26 cellular contexts compared by ENCODE assay signal in genomic region chr11:45984192-45984591, GRCh38.
A peak's percentile ranks its signal among the peaks of the same experiment; 100 is the strongest.
DNase-seq lines count a peak whose midpoint lies in the region; ATAC-seq and TF ChIP-seq lines count a peak whose summit lies in the region.
"Had no signal": no experiment of that assay in that cellular context is flagged by ENCODE, and none has a peak within 500 bp of the region (broad histone marks: within the 10 kb centered on the region; RNA-seq: fewer than 3 reads in every experiment).

No MANE protein-coding gene starts in this region.

- CTCF ChIA-PET in activated CD4-positive, alpha-beta T cell treated with anti-CD3 and anti-CD28 coated beads for 36 hours (lab: Charles Lee), result interaction anchor here (1.0 to 2.6 kb wide), 7 partner anchors 9 to 112 kb away, joined by 3 to 22 read pairs (median 7); no protein-coding TSS in a partner anchor

- H3K4me1 Mint-ChIP-seq in activated CD4-positive, alpha-beta T cell treated with anti-CD3 and anti-CD28 coated beads for 36 hours, result peaks cover 30% of the 10 kb centered on the region
- peaks cover 17% of the 10 kb centered on the region for H3K4me1 Mint-ChIP-seq in activated CD4-positive, alpha-beta T cell treated with anti-CD3 and anti-CD28 coated beads, Interleukin-2, amount 10 ng/mL, durations not matched to agents 24 days and 14 days
- H3K4me1 Mint-ChIP-seq in progenitor cell of endocrine pancreas (ENCODE audit: low read depth), result peaks cover 24% of the 10 kb centered on the region

- peaks cover 8% of the 10 kb centered on the region for H3K4me1 ChIP-seq in endocrine pancreas (ENCODE audit: control insufficient read depth, insufficient read depth, low read length)

- no peak overlapping the region for H3K4me3 Mint-ChIP-seq in activated CD4-positive, alpha-beta T cell treated with anti-CD3 and anti-CD28 coated beads for 36 hours
- no peak overlapping the region for H3K4me3 Mint-ChIP-seq in activated CD4-positive, alpha-beta T cell treated with anti-CD3 and anti-CD28 coated beads, Interleukin-2, amount 10 ng/mL, durations not matched to agents 24 days and 14 days
- H3K4me3 Mint-ChIP-seq in progenitor cell of endocrine pancreas (ENCODE audit: low read depth), result no peak overlapping the region
- H3K4me3 Mint-ChIP-seq: activated B cell treated with CpG ODN at 0.5 μM for 24 hours; B cell; CD8-positive, alpha-beta memory T cell; dendritic cell treated with granulocyte-macrophage colony-stimulating factor and Interleukin-4, amounts not matched to agents 40 ng/mL and 50 ng/mL, for 4 days; stimulated activated effector memory CD8-positive, alpha-beta T cell treated with anti-CD3 and anti-CD28 coated beads, Interleukin-12 subunit alpha, Interleukin-12 subunit beta, amount 100 ng/mL, for 72 hours had no signal

- peak overlapping the region; percentile 40 for H3K4me3 ChIP-seq in endocrine pancreas (ENCODE audit: control insufficient read depth, insufficient read depth, low read length)
- H3K4me3 ChIP-seq: K562 had no signal

- H3K9me3 ChIP-seq in endocrine pancreas (ENCODE audit: control insufficient read depth, low read length), result no peaks in the 10 kb centered on the region

- ATAC-seq in activated CD4-positive, alpha-beta T cell treated with anti-CD3 and anti-CD28 coated beads for 36 hours, result no peak
- ATAC-seq: Panc1; stimulated activated effector memory CD8-positive, alpha-beta T cell treated with anti-CD3 and anti-CD28 coated beads, Interleukin-12 subunit alpha, Interleukin-12 subunit beta, amount 100 ng/mL, for 72 hours had no signal

- H3K27me3 Mint-ChIP-seq in activated CD4-positive, alpha-beta T cell treated with anti-CD3 and anti-CD28 coated beads for 36 hours, result no peaks in the 10 kb centered on the region
- H3K27me3 Mint-ChIP-seq in activated CD4-positive, alpha-beta T cell treated with anti-CD3 and anti-CD28 coated beads, Interleukin-2, amount 10 ng/mL, durations not matched to agents 24 days and 14 days, result no peaks in the 10 kb centered on the region
- no peaks in the 10 kb centered on the region for H3K27me3 Mint-ChIP-seq in progenitor cell of endocrine pancreas
- H3K27me3 Mint-ChIP-seq: activated B cell treated with CpG ODN at 0.5 μM for 24 hours; B cell; CD8-positive, alpha-beta memory T cell; dendritic cell treated with granulocyte-macrophage colony-stimulating factor and Interleukin-4, amounts not matched to agents 40 ng/mL and 50 ng/mL, for 4 days had no signal

- no peaks in the 10 kb centered on the region for H3K9me3 Mint-ChIP-seq in activated CD4-positive, alpha-beta T cell treated with anti-CD3 and anti-CD28 coated beads for 36 hours (ENCODE audit: low read depth)
- H3K9me3 Mint-ChIP-seq in activated CD4-positive, alpha-beta T cell treated with anti-CD3 and anti-CD28 coated beads, Interleukin-2, amount 10 ng/mL, durations not matched to agents 24 days and 14 days, result no peaks in the 10 kb centered on the region
- no peaks in the 10 kb centered on the region for H3K9me3 Mint-ChIP-seq in progenitor cell of endocrine pancreas (ENCODE audit: low read depth)
- H3K9me3 Mint-ChIP-seq: activated B cell treated with CpG ODN at 0.5 μM for 24 hours; CD8-positive, alpha-beta memory T cell; dendritic cell treated with granulocyte-macrophage colony-stimulating factor and Interleukin-4, amounts not matched to agents 40 ng/mL and 50 ng/mL, for 4 days; stimulated activated effector memory CD8-positive, alpha-beta T cell treated with anti-CD3 and anti-CD28 coated beads, Interleukin-12 subunit alpha, Interleukin-12 subunit beta, amount 100 ng/mL, for 72 hours had no signal

- H3K27ac Mint-ChIP-seq in activated CD4-positive, alpha-beta T cell treated with anti-CD3 and anti-CD28 coated beads for 36 hours, result peak overlapping the region; percentile 76
- no peak overlapping the region for H3K27ac Mint-ChIP-seq in activated CD4-positive, alpha-beta T cell treated with anti-CD3 and anti-CD28 coated beads, Interleukin-2, amount 10 ng/mL, durations not matched to agents 24 days and 14 days
- peak overlapping the region; percentile 72 for H3K27ac Mint-ChIP-seq in progenitor cell of endocrine pancreas
- H3K27ac Mint-ChIP-seq: activated B cell treated with CpG ODN at 0.5 μM for 24 hours; B cell; dendritic cell treated with granulocyte-macrophage colony-stimulating factor and Interleukin-4, amounts not matched to agents 40 ng/mL and 50 ng/mL, for 4 days; stimulated activated effector memory CD8-positive, alpha-beta T cell treated with anti-CD3 and anti-CD28 coated beads, Interleukin-12 subunit alpha, Interleukin-12 subunit beta, amount 100 ng/mL, for 72 hours had no signal

- H3K27me3 ChIP-seq in endocrine pancreas (ENCODE audit: control insufficient read depth, insufficient read depth, low read length), result no peaks in the 10 kb centered on the region

- intact Hi-C loops in activated CD4-positive, alpha-beta T cell treated with anti-CD3 and anti-CD28 coated beads for 36 hours (cut with DNase I, micrococcal nuclease), result no loop called here
- intact Hi-C loops in activated CD4-positive, alpha-beta T cell treated with anti-CD3 and anti-CD28 coated beads, Interleukin-2, amount 10 ng/mL, durations not matched to agents 24 days and 14 days (cut with micrococcal nuclease), result no loop called here

- peak overlapping the region; percentile 21 for H3K9ac ChIP-seq in endocrine pancreas (ENCODE audit: control insufficient read depth, insufficient read depth, low read length)

- no peak for TF ChIP-seq CTCF in progenitor cell of endocrine pancreas (IDR thresholded peaks at IDR 0.05; ENCODE audit: unreplicated experiment)
- TF ChIP-seq CTCF in GM20000 (IDR thresholded peaks at IDR 0.05; ENCODE audit: extremely low read depth, missing control alignments), result no peak

- POLR2A ChIA-PET in activated CD4-positive, alpha-beta T cell treated with anti-CD3 and anti-CD28 coated beads for 36 hours (lab: Charles Lee), result interaction anchor here (0.6 kb wide), 1 partner anchor 8 kb away, joined by 3 read pairs; no protein-coding TSS in a partner anchor

- no peak for DNase-seq in activated CD4-positive, alpha-beta T cell treated with anti-CD3 and anti-CD28 coated beads for 36 hours
- DNase-seq in activated CD4-positive, alpha-beta T cell treated with anti-CD3 and anti-CD28 coated beads, Interleukin-2, amount 10 ng/mL, durations not matched to agents 24 days and 14 days, result no peak
- DNase-seq in M059J (ENCODE audit: low read depth) (peak; percentile 7), progenitor cell of endocrine pancreas (ENCODE audit: low spot score, unreplicated experiment) (no peak), GM20000 (ENCODE audit: low spot score) (no peak), OCI-M2 (lab: John Stamatoyannopoulos, UW; ENCODE audit: unreplicated experiment) (no peak)
- no peak for DNase-seq in stimulated activated CD4-positive, alpha-beta T cell treated with anti-CD3 and anti-CD28 coated beads, Interleukin-1b, Interleukin-23, amount 100 ng/mL, for 48 hours
- DNase-seq: activated B cell treated with CpG ODN at 0.5 μM for 24 hours; activated CD4-positive, alpha-beta T cell treated with anti-CD3 and anti-CD28 coated beads, Interleukin-2, amount 50 U/mL, for 48 hours; activated CD8-positive, alpha-beta memory T cell treated with anti-CD3 and anti-CD28 coated beads, Interleukin-2, amount 50 U/mL, for 4 hours; activated effector memory CD4-positive, alpha-beta T cell treated with anti-CD3 and anti-CD28 coated beads, Interleukin-2, amount 50 U/mL, for 16 hours; CD8-positive, alpha-beta memory T cell; HCEC 1CT; MM.1S; NCI-H2081 treated with DMSO at 0.1 percent for 48 hours; NCI-H510A; NK-92 treated with Interleukin-12 subunit alpha and Interleukin-12 subunit beta, amount 100 ng/mL, for 24 hours; SIG-M5; small intestine; SW 1271 had no signal

- H3K36me3 ChIP-seq in endocrine pancreas (ENCODE audit: control insufficient read depth, insufficient read depth, low read length), result no peaks in the 10 kb centered on the region

- H3K36me3 Mint-ChIP-seq in activated CD4-positive, alpha-beta T cell treated with anti-CD3 and anti-CD28 coated beads for 36 hours (ENCODE audit: low read depth), result peaks cover 3% of the 10 kb centered on the region
- H3K36me3 Mint-ChIP-seq in activated CD4-positive, alpha-beta T cell treated with anti-CD3 and anti-CD28 coated beads, Interleukin-2, amount 10 ng/mL, durations not matched to agents 24 days and 14 days (ENCODE audit: low read depth), result peaks cover 6% of the 10 kb centered on the region
- peaks cover 1% of the 10 kb centered on the region for H3K36me3 Mint-ChIP-seq in progenitor cell of endocrine pancreas (ENCODE audit: insufficient read depth)
